In the genomic region with DNA sequence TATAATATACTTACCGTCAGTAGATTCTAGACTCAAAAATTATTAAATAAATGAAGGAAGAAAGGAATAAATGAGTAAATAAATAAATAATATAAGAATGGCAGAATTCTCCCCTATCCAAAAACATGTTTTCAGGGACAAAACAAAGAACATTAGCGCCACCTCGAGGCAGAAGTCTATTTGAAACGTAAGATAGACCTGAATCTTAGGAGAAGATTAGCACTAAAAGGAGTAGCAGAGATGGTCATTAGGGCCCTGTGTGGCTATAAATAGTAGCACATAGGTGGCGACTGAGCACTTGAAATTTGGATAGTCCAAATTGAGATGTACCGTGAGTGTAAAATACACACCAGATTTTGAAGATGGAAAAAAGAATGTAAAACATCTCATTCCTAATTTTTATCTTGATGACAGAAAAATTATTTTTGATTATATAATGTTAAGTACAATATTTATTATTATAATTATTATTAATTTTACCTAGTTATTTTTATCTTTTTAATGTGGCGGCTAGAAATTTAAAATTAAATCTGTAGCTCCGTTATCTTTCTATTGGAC, we compare ENCODE assay signal across 8 cellular contexts. TPM values are rescaled to one million over a fixed set of nuclear protein-coding genes. Genes with fewer than 3 reads are reported as not detected.
A peak's percentile ranks its signal among the peaks of the same experiment; 100 is the strongest.
DNase-seq lines count a peak whose midpoint lies in the region; ATAC-seq and TF ChIP-seq lines count a peak whose summit lies in the region.

No MANE protein-coding gene starts in this region.

- dilution Hi-C loops in mammary epithelial cell (cut with HindIII; ENCODE audit: low sequenced_read_pairs), result loop anchor here (25.0 kb wide), 1 partner anchor 359 kb away; no protein-coding TSS in a partner anchor

- peak; percentile 70 for DNase-seq in ACHN
- DNase-seq in GM13977 (ENCODE audit: low spot score), result peak; percentile 16
- peak; percentile 68 for DNase-seq in NCI-H1694 treated with DMSO at 0.1 percent for 48 hours (lab: John Stamatoyannopoulos, UW)
- DNase-seq in SW480 (ENCODE audit: low spot score), result peak; percentile 68
- DNase-seq in mammary epithelial cell, result peak; percentile 63
- peak; percentile 74 for DNase-seq in kidney tubule cell (ENCODE audit: low spot score)
- DNase-seq in stimulated activated CD4-positive, alpha-beta T cell treated with anti-CD3 and anti-CD28 coated beads, TNF-alpha, amount 100 ng/mL, for 48 hours (ENCODE audit: low read depth in 3 of 3), result peak in 2 of 3 donors; percentile 58 to 67

- H3K4me3 ChIP-seq in mammary epithelial cell (replicated peaks in 1 of 3; ENCODE audit: insufficient read depth in 1 of 3, low read depth in 2 of 3, low read length in 3 of 3), result no peak overlapping the region

- ATAC-seq in GM18867 (IDR thresholded peaks at IDR 0.05; ENCODE audit: unreplicated experiment), result no peak

- no peaks in the 10 kb centered on the region for H3K79me2 ChIP-seq in mammary epithelial cell (ENCODE audit: insufficient read depth, low read length)

- H3K27me3 ChIP-seq in mammary epithelial cell (ENCODE audit: insufficient read depth, low read length), result no peaks in the 10 kb centered on the region

- no peak overlapping the region for H3K27ac ChIP-seq in mammary epithelial cell (ENCODE audit: insufficient read depth, low read depth, low read length)

- BruUV-seq in mammary epithelial cell (replicated peaks; lab: Mats Ljungman, UMichigan), result no TSS peak

- intact Hi-C loops in mammary epithelial cell (cut with micrococcal nuclease), result loop anchor here (1.0 to 5.0 kb wide), 7 partner anchors 137 to 999 kb away; no protein-coding TSS in a partner anchor

- H2AFZ ChIP-seq in mammary epithelial cell (ENCODE audit: low read depth, low read length), result no peak overlapping the region

- no peaks in the 10 kb centered on the region for H4K20me1 ChIP-seq in mammary epithelial cell (ENCODE audit: insufficient read depth, low read length)

- in situ Hi-C loops in ACHN (cut with HindIII; ENCODE audit: low pct_ligation_motif_present, low pct_unique_long_range_greater_than_20kb, low sequenced_read_pairs) (no loop called here), GM13977 (cut with MboI; ENCODE audit: low pct_unique_long_range_greater_than_20kb, low sequenced_read_pairs, unreplicated experiment) (no loop called here), mammary epithelial cell (cut with MboI; ENCODE audit: low sequenced_read_pairs in 2 of 2) (loop anchor here in 1 of 2 donors (10.0 kb wide), 1 partner anchor 347 kb away; no protein-coding TSS in a partner anchor)

- H3K9me3 ChIP-seq in mammary epithelial cell (replicated peaks; ENCODE audit: insufficient read depth, low read length), result no peaks in the 10 kb centered on the region

- TF ChIP-seq CTCF in GM13977 (IDR thresholded peaks at IDR 0.05; ENCODE audit: extremely low read depth, insufficient read depth, missing control alignments) (peak; percentile 60), mammary epithelial cell (conservative IDR thresholded peaks at IDR 0.05 in 1 of 2, IDR thresholded peaks at IDR 0.05 in 1 of 2; ENCODE audit: extremely low read depth in 1 of 2, insufficient read depth in 1 of 2, low read depth in 1 of 2, low read length in 2 of 2) (peak; percentile 61 to 73)

- H3K4me1 ChIP-seq in mammary epithelial cell (ENCODE audit: insufficient read depth, low read length), result no peaks in the 10 kb centered on the region

- CTCF ChIA-PET in mammary epithelial cell (lab: Charles Lee; ENCODE audit: low non-redundant PET), result interaction anchor here (0.7 kb wide), 1 partner anchor 996 kb away, joined by 3 read pairs; no protein-coding TSS in a partner anchor

- no peak overlapping the region for H3K9ac ChIP-seq in mammary epithelial cell (ENCODE audit: insufficient read depth, low read length)

- no peak overlapping the region for H3K4me2 ChIP-seq in mammary epithelial cell (ENCODE audit: insufficient read depth, low read depth, low read length)

- no peaks in the 10 kb centered on the region for H3K36me3 ChIP-seq in mammary epithelial cell (ENCODE audit: insufficient read depth, low read length)

- WGBS in mammary epithelial cell (ENCODE audit: low coverage, missing lambda C conversion rate), result 30% methylated on average over 8 of the region's 8 CpGs

RNA-seq across cellular contexts. Expression of a gene that starts 24.3 kb away (rescaled TPM):
- total RNA-seq in mammary epithelial cell, result 10 to 100 TPM; 12.1 to 12.5 TPM
- 8.3 TPM for polyA plus RNA-seq in mammary epithelial cell
- polyA minus RNA-seq in mammary epithelial cell, result 22.0 TPM

Comparison
In these comparisons a context has a peak if more than half of its experiments do, and no peak if none do; other contexts are left out.
1. DNase-seq: peak in every context shown above with its lines; median percentile 74 in kidney tubule cell; 70 in ACHN; 68 in NCI-H1694 treated with DMSO at 0.1 percent for 48 hours; 68 in SW480; 63 in mammary epithelial cell; 62 in stimulated activated CD4-positive, alpha-beta T cell treated with anti-CD3 and anti-CD28 coated beads, TNF-alpha, amount 100 ng/mL, for 48 hours; 16 in GM13977.